8 cellular contexts compared by ENCODE assay signal in the genomic region with DNA sequence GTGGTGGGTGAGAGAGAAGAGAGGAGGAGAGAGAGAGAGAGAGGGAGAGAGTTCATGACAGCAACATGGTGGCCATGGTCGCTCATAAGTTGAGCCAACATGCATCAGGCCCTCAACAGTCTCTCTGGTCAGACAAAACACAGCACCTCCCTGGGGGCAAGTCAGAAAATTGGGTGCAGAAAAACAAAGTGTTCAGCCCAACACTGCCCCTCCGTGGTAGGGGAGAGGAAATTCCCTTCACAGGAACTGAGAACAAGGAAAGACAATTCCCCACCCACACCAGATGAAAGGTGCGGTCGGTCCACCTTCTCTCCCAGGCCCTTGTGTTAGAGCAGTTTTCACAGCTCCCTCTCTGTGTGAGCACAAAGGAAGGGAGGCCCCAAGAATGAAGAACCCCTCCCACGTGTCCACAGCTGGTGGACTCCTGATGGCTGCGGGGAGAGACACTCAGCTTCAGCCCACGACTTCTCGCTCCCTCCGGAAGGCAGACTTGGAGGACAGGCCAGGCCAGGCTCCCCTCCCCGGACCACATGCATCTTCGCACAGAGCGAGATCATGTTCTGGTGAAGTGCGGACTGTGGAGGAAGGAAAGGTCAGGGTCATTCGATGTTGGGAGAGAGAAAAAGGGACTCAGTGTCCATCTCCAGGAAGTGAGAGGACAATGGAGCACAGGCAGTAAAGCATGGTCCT.
DNase-seq lines count a peak whose midpoint lies in the region; ATAC-seq and TF ChIP-seq lines count a peak whose summit lies in the region.

No MANE protein-coding gene starts in this region.

- no peak overlapping the region for H3K4me3 ChIP-seq in Loucy (ENCODE audit: low read length, poor library complexity, severe bottlenecking)
- H3K4me3 ChIP-seq in breast epithelium, result peak overlapping the region in 1 of 3 donors; percentile 36

- H3K9me3 ChIP-seq in Loucy (ENCODE audit: insufficient read depth, low read depth, low read length) (no peaks in the 10 kb centered on the region), breast epithelium (no peaks in the 10 kb centered on the region)

- intact Hi-C loops in breast epithelium (cut with DNase I; ENCODE audit: low total_unique reads), result no loop called here

- H3K4me2 ChIP-seq in Loucy (ENCODE audit: low read depth, low read length, poor library complexity, severe bottlenecking), result no peak overlapping the region

- H3K36me3 ChIP-seq in Loucy (ENCODE audit: insufficient read depth, low read length), result no peaks in the 10 kb centered on the region
- no peaks in the 10 kb centered on the region for H3K36me3 ChIP-seq in breast epithelium

- H4K20me1 ChIP-seq in Loucy (ENCODE audit: insufficient read depth, low read length, poor library complexity, severe bottlenecking), result no peaks in the 10 kb centered on the region

- H3K9ac ChIP-seq in Loucy (ENCODE audit: low read depth, low read length, poor library complexity, severe bottlenecking), result no peak overlapping the region

- TF ChIP-seq POLR2A in breast epithelium (IDR thresholded peaks at IDR 0.05), result no peak

- TF ChIP-seq CTCF in Loucy (conservative IDR thresholded peaks at IDR 0.05; ENCODE audit: low read length) (peak; percentile 83), breast epithelium (IDR thresholded peaks at IDR 0.05) (peak; percentile 35 to 63 (median 50))

- DNase-seq in GM03348 (ENCODE audit: low spot score) (peak; percentile 85), T-helper 9 cell (peak; percentile 21), breast epithelium (ENCODE audit: low spot score in 2 of 2) (no peak), islet precursor cell (peak; percentile 90), middle frontal gyrus (ENCODE audit: extremely low spot score, low spot score) (no peak)
- DNase-seq in stimulated activated CD4-positive, alpha-beta T cell treated with anti-CD3 and anti-CD28 coated beads, TNF-alpha, amount 100 ng/mL, for 4 hours (ENCODE audit: low read depth in 3 of 3), result peak; percentile 32 to 35 (median 34)

- H3K4me1 ChIP-seq in Loucy (ENCODE audit: insufficient read depth, low read length, poor library complexity, severe bottlenecking), result peaks cover 79% of the 10 kb centered on the region
- H3K4me1 ChIP-seq in breast epithelium, result peaks cover 0 to 8% of the 10 kb centered on the region in 2 donors

- no peaks in the 10 kb centered on the region for H3K9me2 ChIP-seq in Loucy (replicated peaks; ENCODE audit: low read depth, low read length)

- H2AFZ ChIP-seq in Loucy (ENCODE audit: low read length), result peak overlapping the region; percentile 32; the same call in 1 of the 2 replicates

- no peak for ATAC-seq in HG03045 (IDR thresholded peaks at IDR 0.05; ENCODE audit: unreplicated experiment)

- H3K79me2 ChIP-seq in Loucy (ENCODE audit: insufficient read depth, low read length), result no peaks in the 10 kb centered on the region

- peaks cover 9% of the 10 kb centered on the region; the same call in 1 of the 2 replicates for H3F3A ChIP-seq in Loucy (ENCODE audit: low read depth)

- peak overlapping the region in 1 of 2 donors; percentile 43 for H3K27ac ChIP-seq in breast epithelium

- H3K27me3 ChIP-seq in Loucy (ENCODE audit: insufficient read depth, low read length, poor library complexity, severe bottlenecking) (no peaks in the 10 kb centered on the region), breast epithelium (no peaks in the 10 kb centered on the region)

Comparison
In these comparisons a context has a peak if more than half of its experiments do, and no peak if none do; other contexts are left out.
1. DNase-seq: peak in GM03348 (single experiment), T-helper 9 cell (single experiment), islet precursor cell (single experiment) and stimulated activated CD4-positive, alpha-beta T cell treated with anti-CD3 and anti-CD28 coated beads, TNF-alpha, amount 100 ng/mL, for 4 hours (3 of 3); none in breast epithelium (0 of 2) and middle frontal gyrus (single experiment).